Comparison of ENCODE assay signal across 1 cellular context in genomic region chr1:183544598-183545297, GRCh38.
TF ChIP-seq lines count a peak whose summit lies in the region.

No MANE protein-coding gene starts in this region.

TF ChIP-seq in A549, 52 proteins besides CTCF, POLR2A, EP300 and RAD21 (continued from another document):
- TF ChIP-seq, protein P1, sequence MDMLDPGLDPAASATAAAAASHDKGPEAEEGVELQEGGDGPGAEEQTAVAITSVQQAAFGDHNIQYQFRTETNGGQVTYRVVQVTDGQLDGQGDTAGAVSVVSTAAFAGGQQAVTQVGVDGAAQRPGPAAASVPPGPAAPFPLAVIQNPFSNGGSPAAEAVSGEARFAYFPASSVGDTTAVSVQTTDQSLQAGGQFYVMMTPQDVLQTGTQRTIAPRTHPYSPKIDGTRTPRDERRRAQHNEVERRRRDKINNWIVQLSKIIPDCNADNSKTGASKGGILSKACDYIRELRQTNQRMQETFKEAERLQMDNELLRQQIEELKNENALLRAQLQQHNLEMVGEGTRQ (IDR thresholded peaks at IDR 0.05): no peak
- TF ChIP-seq, protein P2, sequence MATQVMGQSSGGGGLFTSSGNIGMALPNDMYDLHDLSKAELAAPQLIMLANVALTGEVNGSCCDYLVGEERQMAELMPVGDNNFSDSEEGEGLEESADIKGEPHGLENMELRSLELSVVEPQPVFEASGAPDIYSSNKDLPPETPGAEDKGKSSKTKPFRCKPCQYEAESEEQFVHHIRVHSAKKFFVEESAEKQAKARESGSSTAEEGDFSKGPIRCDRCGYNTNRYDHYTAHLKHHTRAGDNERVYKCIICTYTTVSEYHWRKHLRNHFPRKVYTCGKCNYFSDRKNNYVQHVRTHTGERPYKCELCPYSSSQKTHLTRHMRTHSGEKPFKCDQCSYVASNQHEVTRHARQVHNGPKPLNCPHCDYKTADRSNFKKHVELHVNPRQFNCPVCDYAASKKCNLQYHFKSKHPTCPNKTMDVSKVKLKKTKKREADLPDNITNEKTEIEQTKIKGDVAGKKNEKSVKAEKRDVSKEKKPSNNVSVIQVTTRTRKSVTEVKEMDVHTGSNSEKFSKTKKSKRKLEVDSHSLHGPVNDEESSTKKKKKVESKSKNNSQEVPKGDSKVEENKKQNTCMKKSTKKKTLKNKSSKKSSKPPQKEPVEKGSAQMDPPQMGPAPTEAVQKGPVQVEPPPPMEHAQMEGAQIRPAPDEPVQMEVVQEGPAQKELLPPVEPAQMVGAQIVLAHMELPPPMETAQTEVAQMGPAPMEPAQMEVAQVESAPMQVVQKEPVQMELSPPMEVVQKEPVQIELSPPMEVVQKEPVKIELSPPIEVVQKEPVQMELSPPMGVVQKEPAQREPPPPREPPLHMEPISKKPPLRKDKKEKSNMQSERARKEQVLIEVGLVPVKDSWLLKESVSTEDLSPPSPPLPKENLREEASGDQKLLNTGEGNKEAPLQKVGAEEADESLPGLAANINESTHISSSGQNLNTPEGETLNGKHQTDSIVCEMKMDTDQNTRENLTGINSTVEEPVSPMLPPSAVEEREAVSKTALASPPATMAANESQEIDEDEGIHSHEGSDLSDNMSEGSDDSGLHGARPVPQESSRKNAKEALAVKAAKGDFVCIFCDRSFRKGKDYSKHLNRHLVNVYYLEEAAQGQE (IDR thresholded peaks at IDR 0.05): no peak
- no peak for TF ChIP-seq SMC3 (IDR thresholded peaks at IDR 0.05)
- TF ChIP-seq MAFK (IDR thresholded peaks at IDR 0.05; ENCODE audit: partially characterized antibody): no peak
